ENCODE assay signal across 9 cellular contexts in genomic region chr1:186829679-186830587, GRCh38. TPM values are rescaled to one million over a fixed set of nuclear protein-coding genes. Genes with fewer than 3 reads are reported as not detected.
DNase-seq lines count a peak whose midpoint lies in the region; TF ChIP-seq lines count a peak whose summit lies in the region.
"Had no signal": no experiment of that assay in that cellular context is flagged by ENCODE, and none has a peak within 500 bp of the region (broad histone marks: within the 10 kb centered on the region; RNA-seq: fewer than 3 reads in every experiment).

No MANE protein-coding gene starts in this region.

- H3K36me3 Mint-ChIP-seq in CD14-positive monocyte (no peaks in the 10 kb centered on the region), IgD-negative memory B cell (no peaks in the 10 kb centered on the region)

- CTCF ChIA-PET in mammary epithelial cell (lab: Charles Lee; ENCODE audit: low non-redundant PET), result interaction anchor here (0.6 kb wide), 1 partner anchor 24 kb away, joined by 3 read pairs; no protein-coding TSS in a partner anchor

- intact Hi-C loops in CD14-positive monocyte (cut with micrococcal nuclease), result no loop called here
- intact Hi-C loops in mammary epithelial cell (cut with micrococcal nuclease), result loop anchor here (2.0 kb wide), 1 partner anchor 149 kb away; the partner anchor contains the start of gene PTGS2

- H3K9me3 ChIP-seq in mammary epithelial cell (replicated peaks; ENCODE audit: insufficient read depth, low read length) (no peaks in the 10 kb centered on the region), mucosa of rectum (ENCODE audit: control insufficient read depth in 2 of 2, low read length in 2 of 2) (no peaks in the 10 kb centered on the region)

- dilution Hi-C loops in mammary epithelial cell (cut with HindIII; ENCODE audit: low sequenced_read_pairs), result no loop called here

- H3K27ac ChIP-seq in mammary epithelial cell (ENCODE audit: insufficient read depth, low read depth, low read length) (peak overlapping the region; percentile 77), mucosa of rectum (ENCODE audit: low read depth in 2 of 2, low read length in 2 of 2) (no peak overlapping the region), mesendoderm (ENCODE audit: low read depth, low read length) (no peak overlapping the region)

- H4K5ac ChIP-seq in mesendoderm (ENCODE audit: low read length), result no peak overlapping the region

- BruUV-seq in mammary epithelial cell (replicated peaks; lab: Mats Ljungman, UMichigan), result no TSS peak

- peak overlapping the region; percentile 85 to 93 for H3K4me3 Mint-ChIP-seq in CD14-positive monocyte
- peak overlapping the region in 3 of 4 donors; percentile 62 to 88 (median 71) for H3K4me3 Mint-ChIP-seq in IgD-negative memory B cell

- H3K79me2 ChIP-seq in mammary epithelial cell (ENCODE audit: insufficient read depth, low read length), result no peaks in the 10 kb centered on the region
- no peaks in the 10 kb centered on the region for H3K79me2 ChIP-seq in mesendoderm (ENCODE audit: control insufficient read depth, insufficient read depth, low read length)

- H3K9ac ChIP-seq in mammary epithelial cell (ENCODE audit: insufficient read depth, low read length) (no peak overlapping the region), mucosa of rectum (ENCODE audit: low read depth in 1 of 2, low read length in 2 of 2) (no peak overlapping the region), mesendoderm (ENCODE audit: low read length) (no peak overlapping the region)

- no peak overlapping the region for H4K8ac ChIP-seq in mesendoderm (ENCODE audit: low read depth, low read length)

- H3K27ac Mint-ChIP-seq in CD14-positive monocyte (peak overlapping the region; percentile 85 to 96 (median 92)), IgD-negative memory B cell (no peak overlapping the region)

- H3K4me1 ChIP-seq in mammary epithelial cell (ENCODE audit: insufficient read depth, low read length) (no peaks in the 10 kb centered on the region), mucosa of rectum (ENCODE audit: control insufficient read depth in 2 of 2, insufficient read depth in 2 of 2, low read length in 2 of 2) (no peaks in the 10 kb centered on the region), mesendoderm (ENCODE audit: control insufficient read depth, low read depth, low read length) (no peaks in the 10 kb centered on the region)

- H3K4me2 ChIP-seq in mammary epithelial cell (ENCODE audit: insufficient read depth, low read depth, low read length) (peak overlapping the region; percentile 92), mesendoderm (ENCODE audit: low read length) (no peak overlapping the region)

- no peak overlapping the region for H2BK15ac ChIP-seq in mesendoderm (replicated peaks; ENCODE audit: low read depth)

- H3K9me3 Mint-ChIP-seq in CD14-positive monocyte (no peaks in the 10 kb centered on the region), IgD-negative memory B cell (peaks cover 0 to 2% (median 0%) of the 10 kb centered on the region in 3 donors)

- no peaks in the 10 kb centered on the region for H3K36me3 ChIP-seq in mammary epithelial cell (ENCODE audit: insufficient read depth, low read length)
- no peaks in the 10 kb centered on the region for H3K36me3 ChIP-seq in mucosa of rectum (ENCODE audit: control insufficient read depth in 2 of 2, insufficient read depth in 2 of 2, low read length in 2 of 2)
- no peaks in the 10 kb centered on the region for H3K36me3 ChIP-seq in mesendoderm (ENCODE audit: control insufficient read depth, insufficient read depth, low read length)

- H3K4me1 Mint-ChIP-seq in CD14-positive monocyte (peaks cover 16% of the 10 kb centered on the region), IgD-negative memory B cell (peaks cover 0 to 5% (median 3%) of the 10 kb centered on the region in 3 donors)

- no peaks in the 10 kb centered on the region for H4K20me1 ChIP-seq in mammary epithelial cell (ENCODE audit: insufficient read depth, low read length)

- H3K56ac ChIP-seq in mesendoderm (ENCODE audit: low read length), result no peak overlapping the region

- no peaks in the 10 kb centered on the region for H3K27me3 Mint-ChIP-seq in CD14-positive monocyte (ENCODE audit: low read depth in 3 of 3)
- peaks cover 6% of the 10 kb centered on the region for H3K27me3 Mint-ChIP-seq in IgD-negative memory B cell

- H3K27me3 ChIP-seq in mammary epithelial cell (ENCODE audit: insufficient read depth, low read length) (no peaks in the 10 kb centered on the region), mucosa of rectum (ENCODE audit: control insufficient read depth in 2 of 2, insufficient read depth in 2 of 2, low read length in 2 of 2) (no peaks in the 10 kb centered on the region), mesendoderm (ENCODE audit: insufficient read depth, low read length, poor library complexity) (no peaks in the 10 kb centered on the region)

- 29% methylated on average over 14 of the region's 14 CpGs for WGBS in mammary epithelial cell (ENCODE audit: low coverage, missing lambda C conversion rate)
- WGBS in mesendoderm (ENCODE audit: extremely low coverage, insufficient coverage, low lambda C conversion rate), result no CpG with 5 or more reads among the region's 14 CpGs

- H3K4me3 ChIP-seq in mammary epithelial cell (replicated peaks in 1 of 3; ENCODE audit: insufficient read depth in 1 of 3, low read depth in 2 of 3, low read length in 3 of 3) (peak overlapping the region; percentile 52 to 99 (median 99)), mucosa of rectum (ENCODE audit: low read length in 2 of 2) (peak overlapping the region; percentile 93 to 98), mesendoderm (ENCODE audit: low read length) (no peak overlapping the region)

- H3K23ac ChIP-seq in mesendoderm (ENCODE audit: low read length), result no peak overlapping the region

- DNase-seq in CD14-positive monocyte (ENCODE audit: low spot score) (no peak), mammary epithelial cell (no peak), mesendoderm (no peak), NCI-H1930 (lab: John Stamatoyannopoulos, UW) (no peak), DMS 273 treated with DMSO at 0.1 percent for 48 hours (lab: John Stamatoyannopoulos, UW) (no peak), NCI-H1092 (lab: John Stamatoyannopoulos, UW) (no peak)
- DNase-seq: NCI-H2107 had no signal

- H3K79me1 ChIP-seq in mesendoderm (ENCODE audit: low read length), result no peaks in the 10 kb centered on the region

- in situ Hi-C loops in mammary epithelial cell (cut with MboI; ENCODE audit: low sequenced_read_pairs in 2 of 2), result no loop called here

- no peak overlapping the region for H2BK5ac ChIP-seq in mesendoderm (ENCODE audit: low read length)

- H3K4ac ChIP-seq in mesendoderm (ENCODE audit: low read depth, low read length), result no peak overlapping the region

- no peak overlapping the region for H2BK120ac ChIP-seq in mesendoderm (ENCODE audit: low read depth, low read length)

- no peak overlapping the region for H2AFZ ChIP-seq in mammary epithelial cell (ENCODE audit: low read depth, low read length)

- TF ChIP-seq CTCF in CD14-positive monocyte (IDR thresholded peaks at IDR 0.05) (no peak), mammary epithelial cell (conservative IDR thresholded peaks at IDR 0.05 in 1 of 2, IDR thresholded peaks at IDR 0.05 in 1 of 2; ENCODE audit: extremely low read depth in 1 of 2, insufficient read depth in 1 of 2, low read depth in 1 of 2, low read length in 2 of 2) (no peak)

- no peak overlapping the region for H2AK5ac ChIP-seq in mesendoderm (ENCODE audit: low read length)

- no peak overlapping the region for H3K18ac ChIP-seq in mesendoderm (ENCODE audit: low read length)

RNA-seq across cellular contexts. Expression of gene PLA2G4A, which starts 1.2 kb away (rescaled TPM):
- polyA plus RNA-seq in CD14-positive monocyte (1 to 10 TPM; 1.4 to 4.5 TPM), IgD-negative memory B cell (0.09 TPM), mammary epithelial cell (7.4 TPM)
- 1 to 10 TPM; 7.3 to 7.8 TPM for total RNA-seq in mammary epithelial cell
- polyA minus RNA-seq in mammary epithelial cell, result 11.7 TPM
- polyA plus RNA-seq in mesendoderm (2013, experiment 1 of 2), result 0.62 TPM
- 0.63 TPM for polyA plus RNA-seq in mesendoderm (2013, experiment 2 of 2)

Comparison
In these comparisons a context has a peak if more than half of its experiments do, and no peak if none do; other contexts are left out.
1. H3K27ac Mint-ChIP-seq: peak in CD14-positive monocyte (7 of 7); none in IgD-negative memory B cell (0 of 3).